39 cellular contexts compared by ENCODE assay signal in the genomic region with DNA sequence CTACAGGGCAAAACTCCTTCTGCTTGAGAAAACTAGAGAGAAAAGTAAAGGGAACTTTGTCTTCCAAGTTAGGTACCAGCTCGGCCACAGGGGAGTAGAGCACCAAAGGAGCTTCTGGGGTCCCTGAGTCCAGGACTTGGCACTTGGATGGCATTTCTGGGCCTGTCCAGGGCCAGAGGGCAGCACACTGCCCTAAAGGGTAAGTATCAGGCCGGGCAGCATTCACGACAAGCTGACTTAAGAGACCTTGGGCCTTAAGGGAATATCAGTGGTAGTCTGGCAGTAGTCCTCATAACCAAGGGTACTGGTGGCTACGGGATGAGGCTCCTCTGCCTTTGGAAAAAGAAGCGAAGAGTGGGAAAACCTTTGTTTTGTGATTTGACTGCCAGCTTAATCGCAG.
"Had no signal": no experiment of that assay in that cellular context is flagged by ENCODE, and none has a peak within 500 bp of the region (broad histone marks: within the 10 kb centered on the region; RNA-seq: fewer than 3 reads in every experiment).

No MANE protein-coding gene starts in this region.

- H3K27ac ChIP-seq: adrenal gland, ascending aorta, body of pancreas, brain microvascular endothelial cell, breast epithelium, cardiac muscle cell had no signal

- H3K9me3 Mint-ChIP-seq: activated naive CD4-positive, alpha-beta T cell treated with anti-CD3 and anti-CD28 coated beads for 36 hours; activated naive CD4-positive, alpha-beta T cell treated with anti-CD3 and anti-CD28 coated beads, Interleukin-2, amount 10 ng/mL, durations not matched to agents 7 days and 5 days; activated naive CD4-positive, alpha-beta T cell treated with anti-CD3 and anti-CD28 coated beads, Interleukin-2, amount 50 U/mL, for 24 hours; activated naive CD4-positive, alpha-beta T cell treated with anti-CD3 and anti-CD28 coated beads, Interleukin-2, amount 50 U/mL, for 72 hours; activated naive CD8-positive, alpha-beta T cell treated with anti-CD3 and anti-CD28 coated beads for 36 hours; activated naive CD8-positive, alpha-beta T cell treated with anti-CD3 and anti-CD28 coated beads, Interleukin-2, amount 10 ng/mL, durations not matched to agents 7 days and 5 days; activated naive CD8-positive, alpha-beta T cell treated with anti-CD3 and anti-CD28 coated beads, Interleukin-2, amount 50 U/mL, for 24 hours; activated T-cell treated with anti-CD3 and anti-CD28 coated beads, Interleukin-2, amount 50 U/mL, for 24 hours; activated T-cell treated with anti-CD3 and anti-CD28 coated beads, Interleukin-2, amount 50 U/mL, for 4 hours; activated T-helper 1 cell treated with anti-CD3 and anti-CD28 coated beads, Interleukin-12 subunit alpha, Interleukin-12 subunit beta, Interleukin-2, Interleukin-4 antibody, amounts not matched to agents 30 ng/mL and 10 ng/mL and 1 ng/mL, durations not matched to agents 14 hours and 24 hours and 36 hours; activated T-helper 17 cell treated with anti-CD3 and anti-CD28 coated beads, Interleukin-2, amount 50 U/mL, for 72 hours; activated T-helper 2 cell treated with anti-CD3 and anti-CD28 coated beads, Interferon-gamma antibody, Interleukin-2, Interleukin-4, amounts not matched to agents 10 μg/mL and 5 μg/mL and 100 μg/mL, durations not matched to agents 14 hours and 24 hours and 36 hours had no signal

- H3K4me3 ChIP-seq: adrenal gland, ascending aorta, body of pancreas, breast epithelium, cardiac muscle cell had no signal

- H3K4me1 Mint-ChIP-seq: activated naive CD4-positive, alpha-beta T cell treated with anti-CD3 and anti-CD28 coated beads, Interleukin-2, amount 10 ng/mL, durations not matched to agents 7 days and 5 days; activated naive CD4-positive, alpha-beta T cell treated with anti-CD3 and anti-CD28 coated beads, Interleukin-2, amount 50 U/mL, for 24 hours; activated naive CD8-positive, alpha-beta T cell treated with anti-CD3 and anti-CD28 coated beads for 36 hours; activated naive CD8-positive, alpha-beta T cell treated with anti-CD3 and anti-CD28 coated beads, Interleukin-2, amount 10 ng/mL, durations not matched to agents 7 days and 5 days; activated naive CD8-positive, alpha-beta T cell treated with anti-CD3 and anti-CD28 coated beads, Interleukin-2, amount 50 U/mL, for 24 hours; activated T-helper 17 cell treated with anti-CD3 and anti-CD28 coated beads, Interleukin-2, amount 50 U/mL, for 72 hours; central memory CD8-positive, alpha-beta T cell had no signal

- H3K27me3 Mint-ChIP-seq: activated naive CD4-positive, alpha-beta T cell treated with anti-CD3 and anti-CD28 coated beads, Interleukin-2, amount 10 ng/mL, durations not matched to agents 7 days and 5 days; activated naive CD4-positive, alpha-beta T cell treated with anti-CD3 and anti-CD28 coated beads, Interleukin-2, amount 50 U/mL, for 24 hours; activated naive CD8-positive, alpha-beta T cell; activated naive CD8-positive, alpha-beta T cell treated with anti-CD3 and anti-CD28 coated beads for 36 hours; activated naive CD8-positive, alpha-beta T cell treated with anti-CD3 and anti-CD28 coated beads, Interleukin-2, amount 10 ng/mL, durations not matched to agents 7 days and 5 days; activated naive CD8-positive, alpha-beta T cell treated with anti-CD3 and anti-CD28 coated beads, Interleukin-2, amount 50 U/mL, for 24 hours; activated T-cell treated with anti-CD3 and anti-CD28 coated beads, Interleukin-2, amount 50 U/mL, for 24 hours; activated T-helper 17 cell treated with anti-CD3 and anti-CD28 coated beads, Interleukin-2, amount 50 U/mL, for 72 hours; brain; central memory CD8-positive, alpha-beta T cell had no signal

- DNase-seq: activated effector memory CD4-positive, alpha-beta T cell treated with anti-CD3 and anti-CD28 coated beads, Interleukin-2, amount 50 U/mL, for 16 hours; activated effector memory CD4-positive, alpha-beta T cell treated with Interleukin-2 at 50 U/mL for 16 hours; activated gamma-delta T cell; activated gamma-delta T cell treated with Interleukin-2 at 50 U/mL for 16 hours; activated naive CD4-positive, alpha-beta T cell; activated naive CD4-positive, alpha-beta T cell treated with anti-CD3 and anti-CD28 coated beads for 36 hours; activated naive CD4-positive, alpha-beta T cell treated with anti-CD3 and anti-CD28 coated beads, Interleukin-2, amount 10 ng/mL, durations not matched to agents 7 days and 5 days; activated naive CD4-positive, alpha-beta T cell treated with anti-CD3 and anti-CD28 coated beads, Interleukin-2, amount 50 U/mL, for 16 hours; activated naive CD4-positive, alpha-beta T cell treated with Interleukin-2 at 50 U/mL for 16 hours; activated naive CD8-positive, alpha-beta T cell treated with anti-CD3 and anti-CD28 coated beads for 36 hours; activated naive CD8-positive, alpha-beta T cell treated with anti-CD3 and anti-CD28 coated beads, Interleukin-2, amount 10 ng/mL, durations not matched to agents 7 days and 5 days; activated naive CD8-positive, alpha-beta T cell treated with anti-CD3 and anti-CD28 coated beads, Interleukin-2, amount 50 U/mL, for 24 hours; activated T-cell treated with anti-CD3 and anti-CD28 coated beads for 4 hours; activated T-cell treated with anti-CD3 and anti-CD28 coated beads, Interleukin-2, amount 50 U/mL, for 1 hour; activated T-cell treated with anti-CD3 and anti-CD28 coated beads, Interleukin-2, amount 50 U/mL, for 24 hours; activated T-cell treated with anti-CD3 and anti-CD28 coated beads, Interleukin-2, amount 50 U/mL, for 4 hours; activated T-cell treated with anti-CD3 and anti-CD28 coated beads, Interleukin-2, amount 50 U/mL, for 48 hours; activated T-cell treated with anti-CD3 and anti-CD28 coated beads, Interleukin-2, amount 50 U/mL, for 72 hours; adrenal gland; amniotic stem cell; amygdala; anterior cingulate cortex; aorta; body of pancreas; brain microvascular endothelial cell; caudate nucleus; central memory CD4-positive, alpha-beta T cell; cerebellar nuclear complex had no signal

- H3K4me3 Mint-ChIP-seq: activated naive CD4-positive, alpha-beta T cell treated with anti-CD3 and anti-CD28 coated beads for 36 hours; activated naive CD4-positive, alpha-beta T cell treated with anti-CD3 and anti-CD28 coated beads, Interleukin-2, amount 10 ng/mL, durations not matched to agents 7 days and 5 days; activated naive CD4-positive, alpha-beta T cell treated with anti-CD3 and anti-CD28 coated beads, Interleukin-2, amount 50 U/mL, for 24 hours; activated naive CD8-positive, alpha-beta T cell; activated naive CD8-positive, alpha-beta T cell treated with anti-CD3 and anti-CD28 coated beads for 36 hours; activated naive CD8-positive, alpha-beta T cell treated with anti-CD3 and anti-CD28 coated beads, Interleukin-2, amount 10 ng/mL, durations not matched to agents 7 days and 5 days; activated naive CD8-positive, alpha-beta T cell treated with anti-CD3 and anti-CD28 coated beads, Interleukin-2, amount 50 U/mL, for 24 hours; activated T-cell treated with anti-CD3 and anti-CD28 coated beads, Interleukin-2, amount 50 U/mL, for 24 hours; activated T-cell treated with anti-CD3 and anti-CD28 coated beads, Interleukin-2, amount 50 U/mL, for 4 hours; activated T-cell treated with anti-CD3 and anti-CD28 coated beads, Interleukin-2, amount 50 U/mL, for 72 hours; activated T-helper 1 cell treated with anti-CD3 and anti-CD28 coated beads, Interleukin-12 subunit alpha, Interleukin-12 subunit beta, Interleukin-2, Interleukin-4 antibody, amounts not matched to agents 30 ng/mL and 10 ng/mL and 1 ng/mL, durations not matched to agents 14 hours and 24 hours and 36 hours; activated T-helper 17 cell treated with anti-CD3 and anti-CD28 coated beads, Interleukin-2, amount 50 U/mL, for 72 hours; brain; central memory CD8-positive, alpha-beta T cell had no signal

- H3K27me3 ChIP-seq: adrenal gland, ascending aorta, body of pancreas, brain microvascular endothelial cell, breast epithelium, cardiac muscle cell had no signal

- H3K4me1 ChIP-seq: adrenal gland, ascending aorta, body of pancreas, breast epithelium had no signal

- H3K9me3 ChIP-seq: adrenal gland, ascending aorta, body of pancreas, breast epithelium had no signal

- H3K36me3 Mint-ChIP-seq: activated naive CD4-positive, alpha-beta T cell treated with anti-CD3 and anti-CD28 coated beads, Interleukin-2, amount 10 ng/mL, durations not matched to agents 7 days and 5 days; activated naive CD4-positive, alpha-beta T cell treated with anti-CD3 and anti-CD28 coated beads, Interleukin-2, amount 50 U/mL, for 24 hours; activated naive CD4-positive, alpha-beta T cell treated with anti-CD3 and anti-CD28 coated beads, Interleukin-2, amount 50 U/mL, for 72 hours; activated naive CD8-positive, alpha-beta T cell; activated naive CD8-positive, alpha-beta T cell treated with anti-CD3 and anti-CD28 coated beads for 36 hours; activated naive CD8-positive, alpha-beta T cell treated with anti-CD3 and anti-CD28 coated beads, Interleukin-2, amount 10 ng/mL, durations not matched to agents 7 days and 5 days; brain had no signal

- H3K27ac Mint-ChIP-seq: activated naive CD4-positive, alpha-beta T cell treated with anti-CD3 and anti-CD28 coated beads for 36 hours; activated naive CD4-positive, alpha-beta T cell treated with anti-CD3 and anti-CD28 coated beads, Interleukin-2, amount 10 ng/mL, durations not matched to agents 7 days and 5 days; activated naive CD4-positive, alpha-beta T cell treated with anti-CD3 and anti-CD28 coated beads, Interleukin-2, amount 50 U/mL, for 24 hours; activated naive CD4-positive, alpha-beta T cell treated with anti-CD3 and anti-CD28 coated beads, Interleukin-2, amount 50 U/mL, for 72 hours; activated naive CD8-positive, alpha-beta T cell; activated naive CD8-positive, alpha-beta T cell treated with anti-CD3 and anti-CD28 coated beads for 36 hours; activated naive CD8-positive, alpha-beta T cell treated with anti-CD3 and anti-CD28 coated beads, Interleukin-2, amount 10 ng/mL, durations not matched to agents 7 days and 5 days; activated naive CD8-positive, alpha-beta T cell treated with anti-CD3 and anti-CD28 coated beads, Interleukin-2, amount 50 U/mL, for 24 hours; activated T-cell treated with anti-CD3 and anti-CD28 coated beads, Interleukin-2, amount 50 U/mL, for 24 hours; activated T-cell treated with anti-CD3 and anti-CD28 coated beads, Interleukin-2, amount 50 U/mL, for 72 hours; activated T-helper 1 cell treated with anti-CD3 and anti-CD28 coated beads, Interleukin-12 subunit alpha, Interleukin-12 subunit beta, Interleukin-2, Interleukin-4 antibody, amounts not matched to agents 30 ng/mL and 10 ng/mL and 1 ng/mL, durations not matched to agents 14 hours and 24 hours and 36 hours; activated T-helper 17 cell treated with anti-CD3 and anti-CD28 coated beads, Interleukin-2, amount 50 U/mL, for 72 hours; activated T-helper 2 cell treated with anti-CD3 and anti-CD28 coated beads, Interferon-gamma antibody, Interleukin-2, Interleukin-4, amounts not matched to agents 10 μg/mL and 5 μg/mL and 100 μg/mL, durations not matched to agents 14 hours and 24 hours and 36 hours; brain had no signal

- H3K36me3 ChIP-seq: adrenal gland, ascending aorta, brain microvascular endothelial cell, breast epithelium, cardiac muscle cell had no signal
